Comparison of ENCODE assay signal across 16 cellular contexts in genomic region chr1:43509740-43510375, GRCh38. TPM values are rescaled to one million over a fixed set of nuclear protein-coding genes. Genes with fewer than 3 reads are reported as not detected.
DNase-seq lines count a peak whose midpoint lies in the region; ATAC-seq and TF ChIP-seq lines count a peak whose summit lies in the region.
"Had no signal": no experiment of that assay in that cellular context is flagged by ENCODE, and none has a peak within 500 bp of the region (broad histone marks: within the 10 kb centered on the region; RNA-seq: fewer than 3 reads in every experiment).

No MANE protein-coding gene starts in this region.

- dilution Hi-C loops in mammary epithelial cell (cut with HindIII; ENCODE audit: low sequenced_read_pairs) = loop anchor here (5.0 kb wide), 4 partner anchors 53 to 268 kb away; no protein-coding TSS in a partner anchor

- DNase-seq in mammary epithelial cell (peak; percentile 45), MCF 10A (ENCODE audit: unreplicated experiment) (no peak), coronary artery (ENCODE audit: low spot score) (peak; percentile 26), type B pancreatic cell (ENCODE audit: extremely low spot score, unreplicated experiment) (peak; percentile 34), NCI-H446 (lab: John Stamatoyannopoulos, UW) (no peak), NCI-H1436 (lab: John Stamatoyannopoulos, UW) (no peak), hippocampal formation (lab: John Stamatoyannopoulos, UW) (no peak)
- DNase-seq: gastrocnemius medialis, NCI-H1417 treated with DMSO at 0.1 percent for 48 hours, NCI-H510A, thyroid gland, WERI-Rb-1 had no signal

- peak; percentile 62 for ATAC-seq in HG02798 (IDR thresholded peaks at IDR 0.05; ENCODE audit: poor library complexity, unreplicated experiment)
- ATAC-seq: gastrocnemius medialis had no signal

- WGBS in mammary epithelial cell (ENCODE audit: low coverage, missing lambda C conversion rate) = 39% methylated on average over 12 of the region's 12 CpGs

- H3K4me1 Mint-ChIP-seq in MCF 10A (ENCODE audit: insufficient read depth, unreplicated experiment) = no peaks in the 10 kb centered on the region
- no peaks in the 10 kb centered on the region for H3K4me1 Mint-ChIP-seq in type B pancreatic cell (ENCODE audit: unreplicated experiment)

- H3K4me2 ChIP-seq in mammary epithelial cell (ENCODE audit: insufficient read depth, low read depth, low read length) = peak overlapping the region; percentile 23

- peaks cover 5% of the 10 kb centered on the region for H3K9me3 ChIP-seq in mammary epithelial cell (replicated peaks; ENCODE audit: insufficient read depth, low read length)
- H3K9me3 ChIP-seq: gastrocnemius medialis, thyroid gland had no signal

- no peak for TF ChIP-seq CTCF in mammary epithelial cell (conservative IDR thresholded peaks at IDR 0.05 in 1 of 2, IDR thresholded peaks at IDR 0.05 in 1 of 2; ENCODE audit: extremely low read depth in 1 of 2, insufficient read depth in 1 of 2, low read depth in 1 of 2, low read length in 2 of 2)
- TF ChIP-seq CTCF in MCF 10A (IDR thresholded peaks at IDR 0.05; ENCODE audit: unreplicated experiment) = no peak
- no peak for TF ChIP-seq CTCF in coronary artery (IDR thresholded peaks at IDR 0.05)
- TF ChIP-seq CTCF in type B pancreatic cell (conservative IDR thresholded peaks at IDR 0.05) = no peak

- H3K27me3 Mint-ChIP-seq in MCF 10A (ENCODE audit: insufficient read depth, unreplicated experiment) (no peaks in the 10 kb centered on the region), type B pancreatic cell (peaks cover 2% of the 10 kb centered on the region)

- no peak overlapping the region for H3K4me3 ChIP-seq in mammary epithelial cell (replicated peaks in 1 of 3; ENCODE audit: insufficient read depth in 1 of 3, low read depth in 2 of 3, low read length in 3 of 3)
- H3K4me3 ChIP-seq in coronary artery = no peak overlapping the region
- H3K4me3 ChIP-seq: gastrocnemius medialis, lung, thyroid gland had no signal

- H3K4me1 ChIP-seq in mammary epithelial cell (ENCODE audit: insufficient read depth, low read length) = peaks cover 23% of the 10 kb centered on the region
- H3K4me1 ChIP-seq: gastrocnemius medialis, thyroid gland had no signal

- no TSS peak for BruUV-seq in mammary epithelial cell (replicated peaks; lab: Mats Ljungman, UMichigan)
- no TSS peak for BruUV-seq in MCF 10A (replicated peaks; lab: Mats Ljungman, UMichigan)

- H3K79me2 ChIP-seq in mammary epithelial cell (ENCODE audit: insufficient read depth, low read length) = no peaks in the 10 kb centered on the region

- H3K27ac ChIP-seq in mammary epithelial cell (ENCODE audit: insufficient read depth, low read depth, low read length) (peak overlapping the region; percentile 22), coronary artery (no peak overlapping the region)
- H3K27ac ChIP-seq: gastrocnemius medialis, HL-60, thyroid gland, WERI-Rb-1 had no signal

- POLR2A ChIA-PET in MCF 10A (lab: Yijun Ruan, JAX) = no interaction called here

- CTCF ChIA-PET in mammary epithelial cell (lab: Charles Lee; ENCODE audit: low non-redundant PET) = no interaction called here
- CTCF ChIA-PET in MCF 10A (lab: Yijun Ruan, JAX) = no interaction called here

- no peak overlapping the region for H3K27ac Mint-ChIP-seq in MCF 10A (ENCODE audit: low read depth, unreplicated experiment)
- H3K27ac Mint-ChIP-seq in type B pancreatic cell = no peak overlapping the region
- H3K27ac Mint-ChIP-seq: natural killer cell treated with Interleukin-12 subunit alpha and Interleukin-12 subunit beta and Interleukin-15 and Interleukin-18, amount 100 ng/mL, for 72 hours had no signal

- peak overlapping the region; percentile 60 for H2AFZ ChIP-seq in mammary epithelial cell (ENCODE audit: low read depth, low read length)

- H3K27me3 ChIP-seq in mammary epithelial cell (ENCODE audit: insufficient read depth, low read length) = no peaks in the 10 kb centered on the region
- H3K27me3 ChIP-seq: gastrocnemius medialis, thyroid gland had no signal

- H3K4me3 Mint-ChIP-seq in MCF 10A (ENCODE audit: unreplicated experiment) (no peak overlapping the region), type B pancreatic cell (no peak overlapping the region)
- H3K4me3 Mint-ChIP-seq: natural killer cell treated with Interleukin-12 subunit alpha and Interleukin-12 subunit beta and Interleukin-15 and Interleukin-18, amount 100 ng/mL, for 72 hours had no signal

- H3K36me3 Mint-ChIP-seq in MCF 10A (ENCODE audit: insufficient read depth, unreplicated experiment) = no peaks in the 10 kb centered on the region
- H3K36me3 Mint-ChIP-seq in type B pancreatic cell = no peaks in the 10 kb centered on the region
- H3K36me3 Mint-ChIP-seq: natural killer cell treated with Interleukin-12 subunit alpha and Interleukin-12 subunit beta and Interleukin-15 and Interleukin-18, amount 100 ng/mL, for 72 hours had no signal

- no peaks in the 10 kb centered on the region for H4K20me1 ChIP-seq in mammary epithelial cell (ENCODE audit: insufficient read depth, low read length)

- no peak overlapping the region for H3K9ac ChIP-seq in mammary epithelial cell (ENCODE audit: insufficient read depth, low read length)

- no peaks in the 10 kb centered on the region for H3K36me3 ChIP-seq in mammary epithelial cell (ENCODE audit: insufficient read depth, low read length)
- H3K36me3 ChIP-seq: gastrocnemius medialis, thyroid gland, WERI-Rb-1 had no signal

- in situ Hi-C loops in mammary epithelial cell (cut with MboI; ENCODE audit: low sequenced_read_pairs in 2 of 2) = no loop called here

- intact Hi-C loops in mammary epithelial cell (cut with micrococcal nuclease) = no loop called here
- intact Hi-C loops in MCF 10A (cut with micrococcal nuclease) = no loop called here

- no peaks in the 10 kb centered on the region for H3K9me3 Mint-ChIP-seq in MCF 10A (ENCODE audit: unreplicated experiment)
- H3K9me3 Mint-ChIP-seq in type B pancreatic cell = peaks cover 5% of the 10 kb centered on the region
- H3K9me3 Mint-ChIP-seq: natural killer cell treated with Interleukin-12 subunit alpha and Interleukin-12 subunit beta and Interleukin-15 and Interleukin-18, amount 100 ng/mL, for 72 hours had no signal

RNA-seq across cellular contexts. Expression of gene PTPRF, which starts 20.8 kb away (rescaled TPM):
- 100 to 1,000 TPM; 152 to 200 TPM for total RNA-seq in mammary epithelial cell
- 131 TPM for polyA plus RNA-seq in mammary epithelial cell
- polyA minus RNA-seq in mammary epithelial cell = 442 TPM
- total RNA-seq in MCF 10A (2022) = 67.2 and 87.1 TPM in 2 replicates
- total RNA-seq in type B pancreatic cell (ENCODE audit: low replicate concordance) = 260 and 507 TPM in 2 replicates

RNA-seq across cellular contexts. Expression of gene HYI, which starts 56.1 kb away (rescaled TPM):
- total RNA-seq in mammary epithelial cell = 10 to 100 TPM; 11.9 to 12.0 TPM
- 22.3 TPM for polyA plus RNA-seq in mammary epithelial cell
- polyA minus RNA-seq in mammary epithelial cell = 7.1 TPM
- total RNA-seq in MCF 10A (2022) = 14.5 and 23.0 TPM in 2 replicates
- total RNA-seq in type B pancreatic cell (ENCODE audit: low replicate concordance) = 20.0 and 36.0 TPM in 2 replicates

Comparison
In these comparisons a context has a peak if more than half of its experiments do, and no peak if none do; other contexts are left out.
1. DNase-seq: peak in mammary epithelial cell (single experiment), coronary artery (single experiment) and type B pancreatic cell (single experiment); none in MCF 10A (single experiment), NCI-H446 (0 of 2), NCI-H1436 (single experiment) and hippocampal formation (0 of 2).